ENCODE assay signal across 18 cellular contexts in genomic region chrX:74911494-74911893, GRCh38. TPM values are rescaled to one million over a fixed set of nuclear protein-coding genes. Genes with fewer than 3 reads are reported as not detected.
DNase-seq lines count a peak whose midpoint lies in the region; ATAC-seq, FAIRE-seq and TF ChIP-seq lines count a peak whose summit lies in the region.
"Had no signal": no experiment of that assay in that cellular context is flagged by ENCODE, and none has a peak within 500 bp of the region (broad histone marks: within the 10 kb centered on the region; RNA-seq: fewer than 3 reads in every experiment).

No MANE protein-coding gene starts in this region.

- 51 to 93% (median 70%) methylated on average over 1 of the region's 1 CpG for WGBS in spleen, 5 donors

- intact Hi-C loops in spleen (cut with DNase I; ENCODE audit: low total_unique reads) = no loop called here

- TF ChIP-seq POLR2A in spleen (IDR thresholded peaks at IDR 0.05) = no peak

- H3K4me1 ChIP-seq in spleen = no peaks in the 10 kb centered on the region
- H3K4me1 ChIP-seq: BE2C, foreskin keratinocyte had no signal

- no peak for TF ChIP-seq CTCF in spleen (IDR thresholded peaks at IDR 0.05 in 8 of 11, conservative IDR thresholded peaks at IDR 0.05 in 3 of 11)

- no peaks in the 10 kb centered on the region for H3K36me3 ChIP-seq in spleen
- H3K36me3 ChIP-seq: BE2C had no signal

- DNase-seq in NCI-H82 (lab: John Stamatoyannopoulos, UW) (no peak), frontal cortex (ENCODE audit: low spot score in 2 of 2) (no peak), foreskin melanocyte (no peak), spleen (no peak)
- DNase-seq: activated CD4-positive, alpha-beta T cell treated with anti-CD3 and anti-CD28 coated beads for 4 hours; activated CD8-positive, alpha-beta memory T cell treated with anti-CD3 and anti-CD28 coated beads, Interleukin-2, amount 10 ng/mL, durations not matched to agents 7 days and 5 days; BE2C; dermis blood vessel endothelial cell; foreskin keratinocyte; Karpas-422; NCI-H1105; NCI-H510A treated with DMSO at 0.1 percent for 48 hours had no signal

- no peak for FAIRE-seq in frontal cortex (lab: Jason Lieb, UNC)

- H3K27me3 ChIP-seq in spleen (replicated peaks in 1 of 7) = no peaks in the 10 kb centered on the region
- H3K27me3 ChIP-seq: BE2C, foreskin keratinocyte had no signal

- ATAC-seq in GM18870 (IDR thresholded peaks at IDR 0.05; ENCODE audit: unreplicated experiment) = peak; percentile 84
- ATAC-seq in GM21529 (IDR thresholded peaks at IDR 0.05; ENCODE audit: unreplicated experiment) = peak; percentile 79
- ATAC-seq in HG02938 (IDR thresholded peaks at IDR 0.05; ENCODE audit: unreplicated experiment) = peak; percentile 85
- ATAC-seq: activated CD8-positive, alpha-beta memory T cell treated with anti-CD3 and anti-CD28 coated beads, Interleukin-2, amount 10 ng/mL, durations not matched to agents 7 days and 5 days; foreskin keratinocyte had no signal

- H3K27ac ChIP-seq in spleen = no peak overlapping the region
- H3K27ac ChIP-seq: foreskin keratinocyte, RWPE1 had no signal

- H3K4me3 ChIP-seq in spleen = no peak overlapping the region

- H3K9me3 ChIP-seq in spleen = no peaks in the 10 kb centered on the region
- H3K9me3 ChIP-seq: BE2C had no signal

RNA-seq across cellular contexts. Expression of gene NEXMIF, which starts 13.8 kb away (rescaled TPM):
- total RNA-seq in frontal cortex (51.4 TPM), spleen (1 to 10 TPM in 5 of 7 donors, under 1 TPM in 2; 0.42 to 1.3 (median 1.2) TPM)
- under 1 TPM; 0.05 to 0.15 (median 0.10) TPM for polyA plus RNA-seq in spleen
- total RNA-seq: dermis blood vessel endothelial cell, foreskin keratinocyte, G401, pulmonary artery endothelial cell had no signal
- polyA plus RNA-seq: foreskin keratinocyte had no signal

Comparison
In these comparisons a context has a peak if more than half of its experiments do, and no peak if none do; other contexts are left out.
1. RNA of gene NEXMIF, which starts 13.8 kb away (total RNA-seq): 51.4 TPM in frontal cortex (single experiment); 0.42 to 1.3 TPM in spleen; every median in the first group is over 10 times any median in the second.
2. Peak in every context shown above with its lines, with median percentiles within 50 percentile points of each other: ATAC-seq.